1 cellular context compared by ENCODE assay signal in genomic region chr2:74833418-74834233, GRCh38.
TF ChIP-seq lines count a peak whose summit lies in the region.

Gene HK2 (plus strand): TSS chr2:74834127. CDS start chr2:74834581, 454 bp downstream.

TF ChIP-seq in HepG2, 621 proteins besides CTCF, POLR2A, EP300 and RAD21 (continued from another document and continues in another):
- TF ChIP-seq TEF (CRISPR knock-in tag; IDR thresholded peaks at IDR 0.05) (0 out of 2 replicates have a peak, but pooled peaks have one; percentile 21), KAT8 (CRISPR knock-in tag; IDR thresholded peaks at IDR 0.05) (peak; percentile 64), FIP1L1 (IDR thresholded peaks at IDR 0.05; ENCODE audit: borderline replicate concordance, insufficient read depth, low read depth, low read length) (no peak), ZNF331 (CRISPR knock-in tag; IDR thresholded peaks at IDR 0.05) (peak; percentile 51; the same call in 1 of the 2 replicates), PCBP1 (IDR thresholded peaks at IDR 0.05; ENCODE audit: borderline replicate concordance, low read depth, low read length) (0 out of 2 replicates have a peak, but pooled peaks have one; percentile 21), ZNF616 (CRISPR knock-in tag; IDR thresholded peaks at IDR 0.05; ENCODE audit: low read depth) (no peak), SETDB1 (CRISPR knock-in tag; IDR thresholded peaks at IDR 0.05; ENCODE audit: borderline replicate concordance) (no peak), ADNP (CRISPR knock-in tag; IDR thresholded peaks at IDR 0.05) (no peak), CBX5 (CRISPR knock-in tag; IDR thresholded peaks at IDR 0.05; ENCODE audit: borderline replicate concordance) (no peak), ZNF878 (CRISPR knock-in tag; IDR thresholded peaks at IDR 0.05) (no peak), ZNF747 (CRISPR knock-in tag; IDR thresholded peaks at IDR 0.05; ENCODE audit: borderline replicate concordance) (peak; percentile 53; the same call in 1 of the 2 replicates), CERS6 (CRISPR knock-in tag; IDR thresholded peaks at IDR 0.05) (no peak), PAWR (CRISPR knock-in tag; IDR thresholded peaks at IDR 0.05; ENCODE audit: borderline replicate concordance) (0 out of 2 replicates have a peak, but pooled peaks have one; percentile 81), HOXA5 (CRISPR knock-in tag; IDR thresholded peaks at IDR 0.05) (peak; percentile 83; the same call in 1 of the 2 replicates), THAP11 (CRISPR knock-in tag; IDR thresholded peaks at IDR 0.05) (peak; percentile 47), ISX (CRISPR knock-in tag; conservative IDR thresholded peaks at IDR 0.05) (peak; percentile 87; the same call in 1 of the 2 replicates), ZNF296 (CRISPR knock-in tag; conservative IDR thresholded peaks at IDR 0.05) (no peak), PRDM15 (CRISPR knock-in tag; IDR thresholded peaks at IDR 0.05) (peak; percentile 66; the same call in 1 of the 2 replicates), RBFOX2 (IDR thresholded peaks at IDR 0.05; ENCODE audit: low read depth, low read length) (peak; percentile 79), ZFP62 (CRISPR knock-in tag; IDR thresholded peaks at IDR 0.05) (no peak), ZNF850 (CRISPR knock-in tag; conservative IDR thresholded peaks at IDR 0.05) (no peak), SMAD3 (CRISPR knock-in tag; IDR thresholded peaks at IDR 0.05) (peak; percentile 64; the same call in 1 of the 2 replicates), NFKB2 (CRISPR knock-in tag; IDR thresholded peaks at IDR 0.05; ENCODE audit: borderline replicate concordance) (peak; percentile 73; the same call in 1 of the 2 replicates), NFATC3 (CRISPR knock-in tag; IDR thresholded peaks at IDR 0.05) (no peak), ZNF703 (CRISPR knock-in tag; IDR thresholded peaks at IDR 0.05; ENCODE audit: borderline replicate concordance) (no peak; the same call in 1 of the 2 replicates), YY1 (IDR thresholded peaks at IDR 0.05; ENCODE audit: insufficient read depth, insufficient replicate concordance, low read depth, low read length) (no peak), SYNCRIP (IDR thresholded peaks at IDR 0.05; ENCODE audit: insufficient read depth, low read depth, low read length) (no peak), GTF3A (CRISPR knock-in tag; conservative IDR thresholded peaks at IDR 0.05) (no peak; the same call in 1 of the 2 replicates), ZKSCAN5 (CRISPR knock-in tag; IDR thresholded peaks at IDR 0.05) (no peak), ZNF468 (CRISPR knock-in tag; IDR thresholded peaks at IDR 0.05) (no peak), ASH2L (IDR thresholded peaks at IDR 0.05; ENCODE audit: insufficient read length, low read depth, low read length) (peak; percentile 26), CHD2 (IDR thresholded peaks at IDR 0.05; ENCODE audit: low read depth, low read length) (no peak), ZFP37 (CRISPR knock-in tag; IDR thresholded peaks at IDR 0.05; ENCODE audit: borderline replicate concordance) (0 out of 2 replicates have a peak, but pooled peaks have one; percentile 23), ZNF256 (CRISPR knock-in tag; conservative IDR thresholded peaks at IDR 0.05) (0 out of 2 replicates have a peak, but pooled peaks have one; percentile 21), HOXA7 (CRISPR knock-in tag; IDR thresholded peaks at IDR 0.05) (no peak), SOX5 (CRISPR knock-in tag; IDR thresholded peaks at IDR 0.05; ENCODE audit: borderline replicate concordance) (peak; percentile 33; the same call in 1 of the 2 replicates), ARNTL (CRISPR knock-in tag; IDR thresholded peaks at IDR 0.05) (peak; percentile 72; the same call in 1 of the 2 replicates), TBX3 (IDR thresholded peaks at IDR 0.05; ENCODE audit: borderline replicate concordance) (no peak), ZNF780A (CRISPR knock-in tag; IDR thresholded peaks at IDR 0.05) (peak; percentile 32; the same call in 1 of the 2 replicates), HDAC2 (CRISPR knock-in tag; IDR thresholded peaks at IDR 0.05) (peak; percentile 55; the same call in 1 of the 2 replicates), RCOR2 (CRISPR knock-in tag; IDR thresholded peaks at IDR 0.05) (no peak), ETV5 (CRISPR knock-in tag; IDR thresholded peaks at IDR 0.05; ENCODE audit: borderline replicate concordance) (peak; percentile 60), ZNF44 (CRISPR knock-in tag; IDR thresholded peaks at IDR 0.05) (no peak), BHLHE40 (IDR thresholded peaks at IDR 0.05; ENCODE audit: low read length) (0 out of 2 replicates have a peak, but pooled peaks have one; percentile 15), PCBP2 (optimal IDR thresholded peaks at IDR 0.05; ENCODE audit: low read depth, low read length, poor library complexity, severe bottlenecking) (no peak), TGIF2 (CRISPR knock-in tag; IDR thresholded peaks at IDR 0.05) (peak; percentile 51), ONECUT2 (CRISPR knock-in tag; IDR thresholded peaks at IDR 0.05) (no peak), ZNF10 (CRISPR knock-in tag; IDR thresholded peaks at IDR 0.05; ENCODE audit: borderline replicate concordance, low read depth) (no peak), RFX3 (CRISPR knock-in tag; IDR thresholded peaks at IDR 0.05) (no peak), ZNF180 (CRISPR knock-in tag; IDR thresholded peaks at IDR 0.05; ENCODE audit: borderline replicate concordance, low read depth) (no peak), ZNF589 (CRISPR knock-in tag; conservative IDR thresholded peaks at IDR 0.05) (no peak; the same call in 1 of the 2 replicates), PITX1 (CRISPR knock-in tag; IDR thresholded peaks at IDR 0.05) (no peak), KAT2B (IDR thresholded peaks at IDR 0.05; ENCODE audit: borderline replicate concordance, low read depth, low read length) (no peak), MXI1 (IDR thresholded peaks at IDR 0.05; ENCODE audit: borderline replicate concordance, low read depth, low read length) (peak; percentile 97), TIGD3 (CRISPR knock-in tag; IDR thresholded peaks at IDR 0.05; ENCODE audit: borderline replicate concordance) (peak; percentile 39; the same call in 1 of the 2 replicates), ZBTB7A (CRISPR knock-in tag; IDR thresholded peaks at IDR 0.05) (no peak; the same call in 1 of the 2 replicates), ZNF737 (CRISPR knock-in tag; IDR thresholded peaks at IDR 0.05; ENCODE audit: borderline replicate concordance) (no peak), JDP2 (CRISPR knock-in tag; IDR thresholded peaks at IDR 0.05; ENCODE audit: borderline replicate concordance) (no peak), GLMP (CRISPR knock-in tag; IDR thresholded peaks at IDR 0.05; ENCODE audit: borderline replicate concordance) (no peak), ZNF776 (CRISPR knock-in tag; IDR thresholded peaks at IDR 0.05) (peak; percentile 61; the same call in 1 of the 2 replicates), ZNF670 (CRISPR knock-in tag; IDR thresholded peaks at IDR 0.05; ENCODE audit: borderline replicate concordance) (no peak)
- TF ChIP-seq, protein P1, sequence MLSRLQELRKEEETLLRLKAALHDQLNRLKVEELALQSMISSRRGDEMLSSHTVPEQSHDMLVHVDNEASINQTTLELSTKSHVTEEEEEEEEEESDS (CRISPR knock-in tag; IDR thresholded peaks at IDR 0.05; ENCODE audit: borderline replicate concordance) = no peak
- TF ChIP-seq, protein P2, sequence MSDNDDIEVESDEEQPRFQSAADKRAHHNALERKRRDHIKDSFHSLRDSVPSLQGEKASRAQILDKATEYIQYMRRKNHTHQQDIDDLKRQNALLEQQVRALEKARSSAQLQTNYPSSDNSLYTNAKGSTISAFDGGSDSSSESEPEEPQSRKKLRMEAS (IDR thresholded peaks at IDR 0.05) = peak; percentile 90
- TF ChIP-seq, protein P3, sequence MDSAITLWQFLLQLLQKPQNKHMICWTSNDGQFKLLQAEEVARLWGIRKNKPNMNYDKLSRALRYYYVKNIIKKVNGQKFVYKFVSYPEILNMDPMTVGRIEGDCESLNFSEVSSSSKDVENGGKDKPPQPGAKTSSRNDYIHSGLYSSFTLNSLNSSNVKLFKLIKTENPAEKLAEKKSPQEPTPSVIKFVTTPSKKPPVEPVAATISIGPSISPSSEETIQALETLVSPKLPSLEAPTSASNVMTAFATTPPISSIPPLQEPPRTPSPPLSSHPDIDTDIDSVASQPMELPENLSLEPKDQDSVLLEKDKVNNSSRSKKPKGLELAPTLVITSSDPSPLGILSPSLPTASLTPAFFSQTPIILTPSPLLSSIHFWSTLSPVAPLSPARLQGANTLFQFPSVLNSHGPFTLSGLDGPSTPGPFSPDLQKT (CRISPR knock-in tag; IDR thresholded peaks at IDR 0.05; ENCODE audit: borderline replicate concordance) = no peak
- TF ChIP-seq, protein P4, sequence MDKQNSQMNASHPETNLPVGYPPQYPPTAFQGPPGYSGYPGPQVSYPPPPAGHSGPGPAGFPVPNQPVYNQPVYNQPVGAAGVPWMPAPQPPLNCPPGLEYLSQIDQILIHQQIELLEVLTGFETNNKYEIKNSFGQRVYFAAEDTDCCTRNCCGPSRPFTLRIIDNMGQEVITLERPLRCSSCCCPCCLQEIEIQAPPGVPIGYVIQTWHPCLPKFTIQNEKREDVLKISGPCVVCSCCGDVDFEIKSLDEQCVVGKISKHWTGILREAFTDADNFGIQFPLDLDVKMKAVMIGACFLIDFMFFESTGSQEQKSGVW (CRISPR knock-in tag; IDR thresholded peaks at IDR 0.05; ENCODE audit: borderline replicate concordance) = no peak
- TF ChIP-seq, protein P5, sequence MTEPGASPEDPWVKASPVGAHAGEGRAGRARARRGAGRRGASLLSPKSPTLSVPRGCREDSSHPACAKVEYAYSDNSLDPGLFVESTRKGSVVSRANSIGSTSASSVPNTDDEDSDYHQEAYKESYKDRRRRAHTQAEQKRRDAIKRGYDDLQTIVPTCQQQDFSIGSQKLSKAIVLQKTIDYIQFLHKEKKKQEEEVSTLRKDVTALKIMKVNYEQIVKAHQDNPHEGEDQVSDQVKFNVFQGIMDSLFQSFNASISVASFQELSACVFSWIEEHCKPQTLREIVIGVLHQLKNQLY (CRISPR knock-in tag; IDR thresholded peaks at IDR 0.05) = peak; percentile 17; the same call in 1 of the 2 replicates
